In the genomic region with DNA sequence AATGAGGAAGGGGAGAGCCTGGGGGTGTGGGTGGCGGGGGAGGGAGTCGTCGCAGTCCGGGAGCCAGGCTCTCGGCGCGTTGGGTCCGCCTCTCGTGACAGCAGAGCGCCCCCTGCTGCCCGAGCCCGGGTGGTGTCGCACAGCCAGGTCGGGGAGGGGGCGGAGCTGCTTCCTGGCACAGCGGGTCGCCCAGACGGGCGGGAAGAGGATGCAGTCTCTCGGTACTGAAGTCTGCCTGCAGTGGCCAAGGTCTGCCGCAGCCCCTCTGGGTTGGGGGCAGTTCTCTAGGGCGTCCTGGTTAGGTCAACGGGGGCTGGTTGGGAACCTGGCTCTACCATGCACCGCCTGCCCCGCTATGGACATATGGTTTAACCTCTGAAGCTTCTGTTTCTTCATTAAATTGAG, we compare ENCODE assay signal across 1 cellular context.
A peak's percentile ranks its signal among the peaks of the same experiment; 100 is the strongest.
TF ChIP-seq lines count a peak whose summit lies in the region.

No MANE protein-coding gene starts in this region.

TF ChIP-seq in WTC11, 78 proteins besides CTCF, POLR2A, EP300 and RAD21 (continued from another document and continues in another):
- TF ChIP-seq, protein P1, sequence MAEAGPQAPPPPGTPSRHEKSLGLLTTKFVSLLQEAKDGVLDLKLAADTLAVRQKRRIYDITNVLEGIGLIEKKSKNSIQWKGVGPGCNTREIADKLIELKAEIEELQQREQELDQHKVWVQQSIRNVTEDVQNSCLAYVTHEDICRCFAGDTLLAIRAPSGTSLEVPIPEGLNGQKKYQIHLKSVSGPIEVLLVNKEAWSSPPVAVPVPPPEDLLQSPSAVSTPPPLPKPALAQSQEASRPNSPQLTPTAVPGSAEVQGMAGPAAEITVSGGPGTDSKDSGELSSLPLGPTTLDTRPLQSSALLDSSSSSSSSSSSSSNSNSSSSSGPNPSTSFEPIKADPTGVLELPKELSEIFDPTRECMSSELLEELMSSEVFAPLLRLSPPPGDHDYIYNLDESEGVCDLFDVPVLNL (CRISPR knock-in tag; IDR thresholded peaks at IDR 0.05; ENCODE audit: borderline replicate concordance, low read depth) = no peak
- no peak for TF ChIP-seq ESRRA (CRISPR knock-in tag; IDR thresholded peaks at IDR 0.05; ENCODE audit: borderline replicate concordance)
- no peak for TF ChIP-seq NFE2L1 (CRISPR knock-in tag; IDR thresholded peaks at IDR 0.05)
- TF ChIP-seq FOXP4 (CRISPR knock-in tag; IDR thresholded peaks at IDR 0.05) = 0 out of 2 replicates have a peak, but pooled peaks have one; percentile 28
- TF ChIP-seq PRDM15 (CRISPR knock-in tag; IDR thresholded peaks at IDR 0.05) = no peak
- TF ChIP-seq FOXJ3 (CRISPR knock-in tag; IDR thresholded peaks at IDR 0.05; ENCODE audit: borderline replicate concordance) = no peak
- no peak for TF ChIP-seq MXD4 (CRISPR knock-in tag; IDR thresholded peaks at IDR 0.05; ENCODE audit: borderline replicate concordance)
- no peak for TF ChIP-seq HMGA2 (CRISPR knock-in tag; IDR thresholded peaks at IDR 0.05)
- TF ChIP-seq RORB (CRISPR knock-in tag; IDR thresholded peaks at IDR 0.05) = no peak
- no peak for TF ChIP-seq KAT7 (CRISPR knock-in tag; IDR thresholded peaks at IDR 0.05; ENCODE audit: borderline replicate concordance)
- peak; percentile 61; the same call in 1 of the 2 replicates for TF ChIP-seq SP1 (CRISPR knock-in tag; conservative IDR thresholded peaks at IDR 0.05)
- no peak for TF ChIP-seq IRF1 (CRISPR knock-in tag; IDR thresholded peaks at IDR 0.05)
- TF ChIP-seq SOX15 (CRISPR knock-in tag; IDR thresholded peaks at IDR 0.05) = no peak
- no peak for TF ChIP-seq NFYB (CRISPR knock-in tag; conservative IDR thresholded peaks at IDR 0.05; ENCODE audit: low read depth)
- TF ChIP-seq MAX (CRISPR knock-in tag; IDR thresholded peaks at IDR 0.05) = peak; percentile 77; the same call in 1 of the 2 replicates
- TF ChIP-seq SMAD4 (CRISPR knock-in tag; IDR thresholded peaks at IDR 0.05) = no peak
- 0 out of 2 replicates have a peak, but pooled peaks have one; percentile 34 for TF ChIP-seq ZNF423 (CRISPR knock-in tag; IDR thresholded peaks at IDR 0.05)
- TF ChIP-seq, protein P2, sequence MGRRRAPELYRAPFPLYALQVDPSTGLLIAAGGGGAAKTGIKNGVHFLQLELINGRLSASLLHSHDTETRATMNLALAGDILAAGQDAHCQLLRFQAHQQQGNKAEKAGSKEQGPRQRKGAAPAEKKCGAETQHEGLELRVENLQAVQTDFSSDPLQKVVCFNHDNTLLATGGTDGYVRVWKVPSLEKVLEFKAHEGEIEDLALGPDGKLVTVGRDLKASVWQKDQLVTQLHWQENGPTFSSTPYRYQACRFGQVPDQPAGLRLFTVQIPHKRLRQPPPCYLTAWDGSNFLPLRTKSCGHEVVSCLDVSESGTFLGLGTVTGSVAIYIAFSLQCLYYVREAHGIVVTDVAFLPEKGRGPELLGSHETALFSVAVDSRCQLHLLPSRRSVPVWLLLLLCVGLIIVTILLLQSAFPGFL (CRISPR knock-in tag; IDR thresholded peaks at IDR 0.05; ENCODE audit: borderline replicate concordance) = no peak
- TF ChIP-seq GRHL2 (CRISPR knock-in tag; IDR thresholded peaks at IDR 0.05; ENCODE audit: insufficient replicate concordance, severe bottlenecking) = no peak
- TF ChIP-seq ZNF671 (CRISPR knock-in tag; IDR thresholded peaks at IDR 0.05) = no peak
- TF ChIP-seq E2F5 (CRISPR knock-in tag; IDR thresholded peaks at IDR 0.05) = peak; percentile 94
- TF ChIP-seq, protein P3, sequence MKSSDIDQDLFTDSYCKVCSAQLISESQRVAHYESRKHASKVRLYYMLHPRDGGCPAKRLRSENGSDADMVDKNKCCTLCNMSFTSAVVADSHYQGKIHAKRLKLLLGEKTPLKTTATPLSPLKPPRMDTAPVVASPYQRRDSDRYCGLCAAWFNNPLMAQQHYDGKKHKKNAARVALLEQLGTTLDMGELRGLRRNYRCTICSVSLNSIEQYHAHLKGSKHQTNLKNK (CRISPR knock-in tag; IDR thresholded peaks at IDR 0.05) = no peak
- TF ChIP-seq CBFB (CRISPR knock-in tag; IDR thresholded peaks at IDR 0.05; ENCODE audit: low read depth) = no peak
- TF ChIP-seq EMX1 (CRISPR knock-in tag; IDR thresholded peaks at IDR 0.05) = no peak
- TF ChIP-seq MYBL2 (CRISPR knock-in tag; IDR thresholded peaks at IDR 0.05) = no peak
- no peak for TF ChIP-seq GTF2I (CRISPR knock-in tag; conservative IDR thresholded peaks at IDR 0.05)
- TF ChIP-seq ZNF263 (CRISPR knock-in tag; IDR thresholded peaks at IDR 0.05; ENCODE audit: low read depth) = no peak
- TF ChIP-seq, protein P4, sequence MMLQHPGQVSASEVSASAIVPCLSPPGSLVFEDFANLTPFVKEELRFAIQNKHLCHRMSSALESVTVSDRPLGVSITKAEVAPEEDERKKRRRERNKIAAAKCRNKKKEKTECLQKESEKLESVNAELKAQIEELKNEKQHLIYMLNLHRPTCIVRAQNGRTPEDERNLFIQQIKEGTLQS (CRISPR knock-in tag; conservative IDR thresholded peaks at IDR 0.05) = no peak
- 0 out of 2 replicates have a peak, but pooled peaks have one; percentile 47 for TF ChIP-seq CREB1 (CRISPR knock-in tag; IDR thresholded peaks at IDR 0.05)
- TF ChIP-seq, protein P5, sequence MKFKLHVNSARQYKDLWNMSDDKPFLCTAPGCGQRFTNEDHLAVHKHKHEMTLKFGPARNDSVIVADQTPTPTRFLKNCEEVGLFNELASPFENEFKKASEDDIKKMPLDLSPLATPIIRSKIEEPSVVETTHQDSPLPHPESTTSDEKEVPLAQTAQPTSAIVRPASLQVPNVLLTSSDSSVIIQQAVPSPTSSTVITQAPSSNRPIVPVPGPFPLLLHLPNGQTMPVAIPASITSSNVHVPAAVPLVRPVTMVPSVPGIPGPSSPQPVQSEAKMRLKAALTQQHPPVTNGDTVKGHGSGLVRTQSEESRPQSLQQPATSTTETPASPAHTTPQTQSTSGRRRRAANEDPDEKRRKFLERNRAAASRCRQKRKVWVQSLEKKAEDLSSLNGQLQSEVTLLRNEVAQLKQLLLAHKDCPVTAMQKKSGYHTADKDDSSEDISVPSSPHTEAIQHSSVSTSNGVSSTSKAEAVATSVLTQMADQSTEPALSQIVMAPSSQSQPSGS (CRISPR knock-in tag; IDR thresholded peaks at IDR 0.05; ENCODE audit: borderline replicate concordance, low read depth) = no peak
- TF ChIP-seq ZBTB21 (CRISPR knock-in tag; IDR thresholded peaks at IDR 0.05; ENCODE audit: borderline replicate concordance) = no peak
- TF ChIP-seq SMAD3 (CRISPR knock-in tag; IDR thresholded peaks at IDR 0.05; ENCODE audit: borderline replicate concordance) = no peak
- no peak for TF ChIP-seq ZNF396 (CRISPR knock-in tag; IDR thresholded peaks at IDR 0.05; ENCODE audit: borderline replicate concordance)
- no peak for TF ChIP-seq CREM (CRISPR knock-in tag; IDR thresholded peaks at IDR 0.05)
- no peak for TF ChIP-seq ZNF317 (CRISPR knock-in tag; IDR thresholded peaks at IDR 0.05; ENCODE audit: borderline replicate concordance, low read depth)
- TF ChIP-seq ATF1 (CRISPR knock-in tag; IDR thresholded peaks at IDR 0.05) = no peak
- TF ChIP-seq, protein P6, sequence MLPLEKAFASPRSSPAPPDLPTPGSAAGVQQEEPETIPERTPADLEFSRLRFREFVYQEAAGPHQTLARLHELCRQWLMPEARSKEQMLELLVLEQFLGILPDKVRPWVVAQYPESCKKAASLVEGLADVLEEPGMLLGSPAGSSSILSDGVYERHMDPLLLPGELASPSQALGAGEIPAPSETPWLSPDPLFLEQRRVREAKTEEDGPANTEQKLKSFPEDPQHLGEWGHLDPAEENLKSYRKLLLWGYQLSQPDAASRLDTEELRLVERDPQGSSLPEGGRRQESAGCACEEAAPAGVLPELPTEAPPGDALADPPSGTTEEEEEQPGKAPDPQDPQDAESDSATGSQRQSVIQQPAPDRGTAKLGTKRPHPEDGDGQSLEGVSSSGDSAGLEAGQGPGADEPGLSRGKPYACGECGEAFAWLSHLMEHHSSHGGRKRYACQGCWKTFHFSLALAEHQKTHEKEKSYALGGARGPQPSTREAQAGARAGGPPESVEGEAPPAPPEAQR (CRISPR knock-in tag; IDR thresholded peaks at IDR 0.05) = no peak
- TF ChIP-seq, protein P7, sequence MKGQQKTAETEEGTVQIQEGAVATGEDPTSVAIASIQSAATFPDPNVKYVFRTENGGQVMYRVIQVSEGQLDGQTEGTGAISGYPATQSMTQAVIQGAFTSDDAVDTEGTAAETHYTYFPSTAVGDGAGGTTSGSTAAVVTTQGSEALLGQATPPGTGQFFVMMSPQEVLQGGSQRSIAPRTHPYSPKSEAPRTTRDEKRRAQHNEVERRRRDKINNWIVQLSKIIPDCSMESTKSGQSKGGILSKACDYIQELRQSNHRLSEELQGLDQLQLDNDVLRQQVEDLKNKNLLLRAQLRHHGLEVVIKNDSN (CRISPR knock-in tag; IDR thresholded peaks at IDR 0.05) = no peak
- no peak for TF ChIP-seq GABPB1 (CRISPR knock-in tag; IDR thresholded peaks at IDR 0.05)
- no peak for TF ChIP-seq RELA (CRISPR knock-in tag; IDR thresholded peaks at IDR 0.05; ENCODE audit: borderline replicate concordance)
- no peak for TF ChIP-seq TCF7 (CRISPR knock-in tag; IDR thresholded peaks at IDR 0.05; ENCODE audit: low read depth)
- TF ChIP-seq FOXK1 (CRISPR knock-in tag; IDR thresholded peaks at IDR 0.05) = no peak
